15 cellular contexts compared by ENCODE assay signal in the genomic region with DNA sequence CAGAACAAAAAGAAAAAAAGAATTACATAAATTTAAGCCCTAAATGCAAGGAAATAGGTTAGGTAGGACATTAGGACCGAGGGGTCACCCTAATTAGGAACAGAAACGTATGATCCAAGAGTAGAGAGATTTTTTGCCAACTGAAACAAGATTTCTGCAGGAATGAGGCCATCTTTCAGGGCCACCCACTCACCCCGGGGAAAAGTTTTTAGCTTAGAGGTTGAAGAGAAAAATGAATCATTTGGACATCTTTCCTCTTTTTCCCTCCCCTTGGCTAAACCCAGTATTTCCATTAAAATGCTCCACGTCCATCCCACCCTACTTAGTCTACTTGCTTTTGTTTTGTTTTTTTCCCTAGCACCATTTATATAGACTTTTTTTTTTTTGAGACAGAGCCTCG. TPM values are rescaled to one million over a fixed set of nuclear protein-coding genes. Genes with fewer than 3 reads are reported as not detected.
DNase-seq lines count a peak whose midpoint lies in the region; ATAC-seq and TF ChIP-seq lines count a peak whose summit lies in the region.
"Had no signal": no experiment of that assay in that cellular context is flagged by ENCODE, and none has a peak within 500 bp of the region (broad histone marks: within the 10 kb centered on the region; RNA-seq: fewer than 3 reads in every experiment).

No MANE protein-coding gene starts in this region.

- H3K4me1 ChIP-seq in mammary epithelial cell (ENCODE audit: insufficient read depth, low read length) (peaks cover 24% of the 10 kb centered on the region), right atrium auricular region (peaks cover 0 to 3% of the 10 kb centered on the region in 2 donors), skeletal muscle satellite cell (ENCODE audit: control insufficient read depth, insufficient read depth, low read length) (peaks cover 37% of the 10 kb centered on the region)
- H3K4me1 ChIP-seq: esophagus squamous epithelium, right lobe of liver had no signal

- intact Hi-C loops in mammary epithelial cell (cut with micrococcal nuclease), result loop anchor here (2.0 kb wide), 1 partner anchor 21 kb away; no protein-coding TSS in a partner anchor

- H3K4me2 ChIP-seq in mammary epithelial cell (ENCODE audit: insufficient read depth, low read depth, low read length) (peak overlapping the region; percentile 44), skeletal muscle satellite cell (ENCODE audit: low read length) (peak overlapping the region; percentile 68)

- no peaks in the 10 kb centered on the region for H3K79me2 ChIP-seq in mammary epithelial cell (ENCODE audit: insufficient read depth, low read length)

- H3K4me3 ChIP-seq in AG10803 (ENCODE audit: low read length) (no peak overlapping the region), mammary epithelial cell (replicated peaks in 1 of 3; ENCODE audit: insufficient read depth in 1 of 3, low read depth in 2 of 3, low read length in 3 of 3) (no peak overlapping the region), right atrium auricular region (no peak overlapping the region), skeletal muscle satellite cell (ENCODE audit: low read length) (peak overlapping the region; percentile 2)
- H3K4me3 ChIP-seq: esophagus squamous epithelium, right lobe of liver had no signal

- H2AFZ ChIP-seq in mammary epithelial cell (ENCODE audit: low read depth, low read length), result peak overlapping the region; percentile 82

- dilution Hi-C loops in mammary epithelial cell (cut with HindIII; ENCODE audit: low sequenced_read_pairs), result no loop called here

- H3K27me3 ChIP-seq in mammary epithelial cell (ENCODE audit: insufficient read depth, low read length) (no peaks in the 10 kb centered on the region), right atrium auricular region (no peaks in the 10 kb centered on the region), skeletal muscle satellite cell (ENCODE audit: control insufficient read depth, insufficient read depth, low read length) (no peaks in the 10 kb centered on the region)
- H3K27me3 ChIP-seq: right lobe of liver had no signal

- no peaks in the 10 kb centered on the region for H4K20me1 ChIP-seq in mammary epithelial cell (ENCODE audit: insufficient read depth, low read length)

- no peak overlapping the region for H3K9ac ChIP-seq in mammary epithelial cell (ENCODE audit: insufficient read depth, low read length)
- peak overlapping the region; percentile 81 for H3K9ac ChIP-seq in skeletal muscle satellite cell (ENCODE audit: low read depth, low read length)

- H3K36me3 ChIP-seq in mammary epithelial cell (ENCODE audit: insufficient read depth, low read length) (no peaks in the 10 kb centered on the region), right atrium auricular region (no peaks in the 10 kb centered on the region), skeletal muscle satellite cell (ENCODE audit: insufficient read depth, low read length) (no peaks in the 10 kb centered on the region)
- H3K36me3 ChIP-seq: esophagus squamous epithelium, right lobe of liver, WERI-Rb-1 had no signal

- 29% methylated on average over 5 of the region's 5 CpGs for WGBS in mammary epithelial cell (ENCODE audit: low coverage, missing lambda C conversion rate)

- ATAC-seq in GM19035 (IDR thresholded peaks at IDR 0.05; ENCODE audit: unreplicated experiment), result no peak
- no peak for ATAC-seq in HG03457 (IDR thresholded peaks at IDR 0.05; ENCODE audit: unreplicated experiment)
- no peak for ATAC-seq in HG03039 (IDR thresholded peaks at IDR 0.05; ENCODE audit: unreplicated experiment)
- ATAC-seq: right lobe of liver had no signal

- H3K27ac ChIP-seq in mammary epithelial cell (ENCODE audit: insufficient read depth, low read depth, low read length) (peak overlapping the region; percentile 63), right atrium auricular region (peak overlapping the region; percentile 55 to 78)
- H3K27ac ChIP-seq: right lobe of liver, WERI-Rb-1 had no signal

- in situ Hi-C loops in mammary epithelial cell (cut with MboI; ENCODE audit: low sequenced_read_pairs in 2 of 2), result no loop called here

- no TSS peak for BruUV-seq in mammary epithelial cell (replicated peaks; lab: Mats Ljungman, UMichigan)

- DNase-seq in AG10803 (ENCODE audit: low read depth) (peak; percentile 35), mammary epithelial cell (no peak), right atrium auricular region (ENCODE audit: low spot score) (no peak), middle frontal gyrus (ENCODE audit: extremely low spot score, low spot score) (no peak)
- DNase-seq: activated naive CD4-positive, alpha-beta T cell treated with anti-CD3 and anti-CD28 coated beads for 36 hours; esophagus squamous epithelium; right lobe of liver; WERI-Rb-1 had no signal

- no peak for TF ChIP-seq CTCF in AG10803 (conservative IDR thresholded peaks at IDR 0.05; ENCODE audit: low read length)
- no peak for TF ChIP-seq CTCF in mammary epithelial cell (conservative IDR thresholded peaks at IDR 0.05 in 1 of 2, IDR thresholded peaks at IDR 0.05 in 1 of 2; ENCODE audit: extremely low read depth in 1 of 2, insufficient read depth in 1 of 2, low read depth in 1 of 2, low read length in 2 of 2)
- no peak for TF ChIP-seq CTCF in right atrium auricular region (IDR thresholded peaks at IDR 0.05)

- H3K9me3 ChIP-seq in mammary epithelial cell (replicated peaks; ENCODE audit: insufficient read depth, low read length) (no peaks in the 10 kb centered on the region), right atrium auricular region (no peaks in the 10 kb centered on the region), skeletal muscle satellite cell (replicated peaks; ENCODE audit: low read length) (no peaks in the 10 kb centered on the region)
- H3K9me3 ChIP-seq: esophagus squamous epithelium, right lobe of liver had no signal

- CTCF ChIA-PET in mammary epithelial cell (lab: Charles Lee; ENCODE audit: low non-redundant PET), result interaction anchor here (0.7 kb wide), 1 partner anchor 72 kb away, joined by 9 read pairs; no protein-coding TSS in a partner anchor

RNA-seq across cellular contexts. Expression of a gene that starts 10.6 kb away (rescaled TPM):
- total RNA-seq in mammary epithelial cell, result 10 to 100 TPM in 1 of 2 donors, under 1 TPM in 1; 0.24 to 39.3 TPM
- 0.26 TPM for polyA plus RNA-seq in mammary epithelial cell
- not detected for polyA minus RNA-seq in mammary epithelial cell
- total RNA-seq in right atrium auricular region, result 10 to 100 TPM in 1 of 2 donors, 1 to 10 TPM in 1; 9.9 to 16.6 TPM
- 1.5 and 5.3 TPM in 2 replicates for total RNA-seq in skeletal muscle satellite cell (2012; rRNA removed)

RNA-seq across cellular contexts. Expression of a gene that starts 13.7 kb away (rescaled TPM):
- under 1 TPM; 0.12 to 0.67 TPM for total RNA-seq in mammary epithelial cell
- 0.01 TPM for polyA plus RNA-seq in mammary epithelial cell
- polyA minus RNA-seq in mammary epithelial cell, result 1.3 TPM
- total RNA-seq in right atrium auricular region, result 1 to 10 TPM; 1.0 to 1.7 TPM
- total RNA-seq in skeletal muscle satellite cell (2012; rRNA removed), result 0.22 and 0.76 TPM in 2 replicates
- total RNA-seq: SK-MEL-5 had no signal

RNA-seq across cellular contexts. Expression of a gene that starts 53.2 kb away (rescaled TPM):
- 1 to 10 TPM in 1 of 2 donors, not detected in 1; 2.3 TPM for total RNA-seq in mammary epithelial cell
- polyA plus RNA-seq in mammary epithelial cell, result not detected
- polyA minus RNA-seq in mammary epithelial cell, result not detected
- total RNA-seq in right atrium auricular region, result not detected
- under 0.01 TPM in 1 of 2 replicates, not detected in the other for total RNA-seq in skeletal muscle satellite cell (2012; rRNA removed)
- total RNA-seq: activated naive CD4-positive, alpha-beta T cell treated with anti-CD3 and anti-CD28 coated beads for 36 hours; esophagus squamous epithelium; M059J; right lobe of liver; SK-MEL-5; subcutaneous adipose tissue had no signal
